Comparison of ENCODE assay signal across 19 cellular contexts in genomic region chr3:109396811-109397210, GRCh38. TPM values are rescaled to one million over a fixed set of nuclear protein-coding genes. Genes with fewer than 3 reads are reported as not detected.
"Had no signal": no experiment of that assay in that cellular context is flagged by ENCODE, and none has a peak within 500 bp of the region (broad histone marks: within the 10 kb centered on the region; RNA-seq: fewer than 3 reads in every experiment).

No MANE protein-coding gene starts in this region.

- H3K36me3 Mint-ChIP-seq: stimulated activated memory B cell treated with anti-CD40 and anti-IgM and Interleukin-4, amounts not matched to agents 10 μg/mL and 1 μg/mL and 100 μg/mL, for 72 hours had no signal

- ATAC-seq: activated T-helper 17 cell treated with anti-CD3 and anti-CD28 coated beads, Interleukin-2, amount 50 U/mL, for 72 hours; left ventricle myocardium superior; stimulated activated memory B cell treated with anti-CD40 and anti-IgM and Interleukin-4, amounts not matched to agents 10 μg/mL and 1 μg/mL and 100 μg/mL, for 72 hours had no signal

- H2AFZ ChIP-seq: hepatocyte had no signal

- H3K9me3 Mint-ChIP-seq: activated T-helper 17 cell treated with anti-CD3 and anti-CD28 coated beads, Interleukin-2, amount 50 U/mL, for 72 hours; stimulated activated memory B cell treated with anti-CD40 and anti-IgM and Interleukin-4, amounts not matched to agents 10 μg/mL and 1 μg/mL and 100 μg/mL, for 72 hours had no signal

- H3K36me3 ChIP-seq: esophagus muscularis mucosa, ovary had no signal

- H3K4me1 Mint-ChIP-seq: activated T-helper 17 cell treated with anti-CD3 and anti-CD28 coated beads, Interleukin-2, amount 50 U/mL, for 72 hours; stimulated activated memory B cell treated with anti-CD40 and anti-IgM and Interleukin-4, amounts not matched to agents 10 μg/mL and 1 μg/mL and 100 μg/mL, for 72 hours had no signal

- H3K27me3 ChIP-seq: esophagus muscularis mucosa, hepatocyte, ovary had no signal

- H3K27ac ChIP-seq: esophagus muscularis mucosa, hepatocyte, ovary had no signal

- H3K4me3 Mint-ChIP-seq: activated T-helper 17 cell treated with anti-CD3 and anti-CD28 coated beads, Interleukin-2, amount 50 U/mL, for 72 hours; nephron progenitor cell; stimulated activated memory B cell treated with anti-CD40 and anti-IgM and Interleukin-4, amounts not matched to agents 10 μg/mL and 1 μg/mL and 100 μg/mL, for 72 hours had no signal

- H3K4me1 ChIP-seq: esophagus muscularis mucosa had no signal

- H3K4me2 ChIP-seq: hepatocyte had no signal

- DNase-seq: activated CD4-positive, alpha-beta T cell treated with anti-CD3 and anti-CD28 coated beads for 1 hour; activated CD4-positive, alpha-beta T cell treated with anti-CD3 and anti-CD28 coated beads, Interleukin-2, amount 50 U/mL, for 4 hours; activated naive CD4-positive, alpha-beta T cell treated with Interleukin-2 at 50 U/mL for 16 hours; activated T-cell treated with anti-CD3 and anti-CD28 coated beads for 4 hours; aorta; left ventricle myocardium superior; nephron progenitor cell; ovary; T-helper 1 cell; T1000 had no signal

- H3K27me3 Mint-ChIP-seq: activated T-helper 17 cell treated with anti-CD3 and anti-CD28 coated beads, Interleukin-2, amount 50 U/mL, for 72 hours; stimulated activated memory B cell treated with anti-CD40 and anti-IgM and Interleukin-4, amounts not matched to agents 10 μg/mL and 1 μg/mL and 100 μg/mL, for 72 hours had no signal

- H3K9me3 ChIP-seq: esophagus muscularis mucosa, ovary had no signal

- H3K79me2 ChIP-seq: hepatocyte had no signal

- H3K4me3 ChIP-seq: esophagus muscularis mucosa, hepatocyte, ovary had no signal

- H3K27ac Mint-ChIP-seq: activated T-helper 17 cell treated with anti-CD3 and anti-CD28 coated beads, Interleukin-2, amount 50 U/mL, for 72 hours; nephron progenitor cell; stimulated activated memory B cell treated with anti-CD40 and anti-IgM and Interleukin-4, amounts not matched to agents 10 μg/mL and 1 μg/mL and 100 μg/mL, for 72 hours had no signal

- FAIRE-seq: colon, endometrium had no signal

RNA-seq across cellular contexts. Expression of gene DPPA4, which starts 59.5 kb away (rescaled TPM):
- total RNA-seq: activated T-helper 17 cell treated with anti-CD3 and anti-CD28 coated beads, Interleukin-2, amount 50 U/mL, for 72 hours; aorta; cardiac septum; esophagus muscularis mucosa; left ventricle myocardium superior; mesenteric fat pad; pulmonary artery endothelial cell had no signal
